Comparison of ENCODE assay signal across 1 cellular context in the genomic region with DNA sequence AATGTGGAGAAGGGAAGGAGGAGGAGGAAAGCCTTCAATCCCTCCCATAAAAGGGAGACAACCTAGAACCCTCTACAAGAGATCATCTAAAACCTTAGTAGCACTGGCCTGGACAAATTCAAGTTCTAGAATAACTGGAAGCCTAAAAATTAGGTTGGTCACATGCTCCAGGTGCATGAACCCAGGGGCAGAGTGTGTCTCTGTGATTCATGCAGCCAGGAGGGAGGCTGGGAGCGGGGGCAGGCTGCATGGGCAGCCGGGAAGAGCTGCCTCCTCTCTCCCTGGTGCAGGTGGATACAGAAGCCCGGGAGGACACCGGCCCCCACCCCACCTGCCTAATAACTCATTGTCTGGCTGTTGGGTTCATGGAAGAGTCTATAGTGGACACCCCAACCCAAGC.
TF ChIP-seq lines count a peak whose summit lies in the region.

No MANE protein-coding gene starts in this region.

TF ChIP-seq in GM23338, 12 proteins besides CTCF, POLR2A, EP300 and RAD21 (continued from another document):
- TF ChIP-seq, protein P1, sequence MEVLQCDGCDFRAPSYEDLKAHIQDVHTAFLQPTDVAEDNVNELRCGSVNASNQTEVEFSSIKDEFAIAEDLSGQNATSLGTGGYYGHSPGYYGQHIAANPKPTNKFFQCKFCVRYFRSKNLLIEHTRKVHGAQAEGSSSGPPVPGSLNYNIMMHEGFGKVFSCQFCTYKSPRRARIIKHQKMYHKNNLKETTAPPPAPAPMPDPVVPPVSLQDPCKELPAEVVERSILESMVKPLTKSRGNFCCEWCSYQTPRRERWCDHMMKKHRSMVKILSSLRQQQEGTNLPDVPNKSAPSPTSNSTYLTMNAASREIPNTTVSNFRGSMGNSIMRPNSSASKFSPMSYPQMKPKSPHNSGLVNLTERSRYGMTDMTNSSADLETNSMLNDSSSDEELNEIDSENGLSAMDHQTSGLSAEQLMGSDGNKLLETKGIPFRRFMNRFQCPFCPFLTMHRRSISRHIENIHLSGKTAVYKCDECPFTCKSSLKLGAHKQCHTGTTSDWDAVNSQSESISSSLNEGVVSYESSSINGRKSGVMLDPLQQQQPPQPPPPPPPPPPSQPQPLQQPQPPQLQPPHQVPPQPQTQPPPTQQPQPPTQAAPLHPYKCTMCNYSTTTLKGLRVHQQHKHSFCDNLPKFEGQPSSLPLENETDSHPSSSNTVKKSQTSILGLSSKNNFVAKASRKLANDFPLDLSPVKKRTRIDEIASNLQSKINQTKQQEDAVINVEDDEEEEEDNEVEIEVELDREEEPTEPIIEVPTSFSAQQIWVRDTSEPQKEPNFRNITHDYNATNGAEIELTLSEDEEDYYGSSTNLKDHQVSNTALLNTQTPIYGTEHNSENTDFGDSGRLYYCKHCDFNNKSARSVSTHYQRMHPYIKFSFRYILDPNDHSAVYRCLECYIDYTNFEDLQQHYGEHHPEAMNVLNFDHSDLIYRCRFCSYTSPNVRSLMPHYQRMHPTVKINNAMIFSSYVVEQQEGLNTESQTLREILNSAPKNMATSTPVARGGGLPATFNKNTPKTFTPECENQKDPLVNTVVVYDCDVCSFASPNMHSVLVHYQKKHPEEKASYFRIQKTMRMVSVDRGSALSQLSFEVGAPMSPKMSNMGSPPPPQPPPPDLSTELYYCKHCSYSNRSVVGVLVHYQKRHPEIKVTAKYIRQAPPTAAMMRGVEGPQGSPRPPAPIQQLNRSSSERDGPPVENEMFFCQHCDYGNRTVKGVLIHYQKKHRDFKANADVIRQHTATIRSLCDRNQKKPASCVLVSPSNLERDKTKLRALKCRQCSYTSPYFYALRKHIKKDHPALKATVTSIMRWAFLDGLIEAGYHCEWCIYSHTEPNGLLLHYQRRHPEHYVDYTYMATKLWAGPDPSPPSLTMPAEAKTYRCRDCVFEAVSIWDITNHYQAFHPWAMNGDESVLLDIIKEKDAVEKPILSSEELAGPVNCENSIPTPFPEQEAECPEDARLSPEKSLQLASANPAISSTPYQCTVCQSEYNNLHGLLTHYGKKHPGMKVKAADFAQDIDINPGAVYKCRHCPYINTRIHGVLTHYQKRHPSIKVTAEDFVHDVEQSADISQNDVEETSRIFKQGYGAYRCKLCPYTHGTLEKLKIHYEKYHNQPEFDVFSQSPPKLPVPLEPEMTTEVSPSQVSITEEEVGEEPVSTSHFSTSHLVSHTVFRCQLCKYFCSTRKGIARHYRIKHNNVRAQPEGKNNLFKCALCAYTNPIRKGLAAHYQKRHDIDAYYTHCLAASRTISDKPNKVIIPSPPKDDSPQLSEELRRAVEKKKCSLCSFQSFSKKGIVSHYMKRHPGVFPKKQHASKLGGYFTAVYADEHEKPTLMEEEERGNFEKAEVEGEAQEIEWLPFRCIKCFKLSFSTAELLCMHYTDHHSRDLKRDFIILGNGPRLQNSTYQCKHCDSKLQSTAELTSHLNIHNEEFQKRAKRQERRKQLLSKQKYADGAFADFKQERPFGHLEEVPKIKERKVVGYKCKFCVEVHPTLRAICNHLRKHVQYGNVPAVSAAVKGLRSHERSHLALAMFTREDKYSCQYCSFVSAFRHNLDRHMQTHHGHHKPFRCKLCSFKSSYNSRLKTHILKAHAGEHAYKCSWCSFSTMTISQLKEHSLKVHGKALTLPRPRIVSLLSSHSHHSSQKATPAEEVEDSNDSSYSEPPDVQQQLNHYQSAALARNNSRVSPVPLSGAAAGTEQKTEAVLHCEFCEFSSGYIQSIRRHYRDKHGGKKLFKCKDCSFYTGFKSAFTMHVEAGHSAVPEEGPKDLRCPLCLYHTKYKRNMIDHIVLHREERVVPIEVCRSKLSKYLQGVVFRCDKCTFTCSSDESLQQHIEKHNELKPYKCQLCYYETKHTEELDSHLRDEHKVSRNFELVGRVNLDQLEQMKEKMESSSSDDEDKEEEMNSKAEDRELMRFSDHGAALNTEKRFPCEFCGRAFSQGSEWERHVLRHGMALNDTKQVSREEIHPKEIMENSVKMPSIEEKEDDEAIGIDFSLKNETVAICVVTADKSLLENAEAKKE (CRISPR knock-in tag; IDR thresholded peaks at IDR 0.05), result no peak
- no peak for TF ChIP-seq POLR2AphosphoS5 (IDR thresholded peaks at IDR 0.05; ENCODE audit: low read depth)
- TF ChIP-seq, protein P2, sequence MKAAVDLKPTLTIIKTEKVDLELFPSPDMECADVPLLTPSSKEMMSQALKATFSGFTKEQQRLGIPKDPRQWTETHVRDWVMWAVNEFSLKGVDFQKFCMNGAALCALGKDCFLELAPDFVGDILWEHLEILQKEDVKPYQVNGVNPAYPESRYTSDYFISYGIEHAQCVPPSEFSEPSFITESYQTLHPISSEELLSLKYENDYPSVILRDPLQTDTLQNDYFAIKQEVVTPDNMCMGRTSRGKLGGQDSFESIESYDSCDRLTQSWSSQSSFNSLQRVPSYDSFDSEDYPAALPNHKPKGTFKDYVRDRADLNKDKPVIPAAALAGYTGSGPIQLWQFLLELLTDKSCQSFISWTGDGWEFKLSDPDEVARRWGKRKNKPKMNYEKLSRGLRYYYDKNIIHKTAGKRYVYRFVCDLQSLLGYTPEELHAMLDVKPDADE (IDR thresholded peaks at IDR 0.05), result no peak
- no peak for TF ChIP-seq EZH2phosphoT487 (IDR thresholded peaks at IDR 0.05; ENCODE audit: unreplicated experiment)
- TF ChIP-seq ZNF114 (CRISPR knock-in tag; IDR thresholded peaks at IDR 0.05), result no peak
